Comparison of ENCODE assay signal across 11 cellular contexts in genomic region chrX:66760648-66761047, GRCh38.
DNase-seq lines count a peak whose midpoint lies in the region; TF ChIP-seq lines count a peak whose summit lies in the region.
"Had no signal": no experiment of that assay in that cellular context is flagged by ENCODE, and none has a peak within 500 bp of the region (broad histone marks: within the 10 kb centered on the region; RNA-seq: fewer than 3 reads in every experiment).

No MANE protein-coding gene starts in this region.

- no peak for TF ChIP-seq CTCF in fibroblast of pulmonary artery (IDR thresholded peaks at IDR 0.05; ENCODE audit: low read length, missing control alignments)
- peak; percentile 51 for TF ChIP-seq CTCF in type B pancreatic cell (conservative IDR thresholded peaks at IDR 0.05)

- no peaks in the 10 kb centered on the region for H3K4me1 Mint-ChIP-seq in type B pancreatic cell (ENCODE audit: unreplicated experiment)
- H3K4me1 Mint-ChIP-seq: activated CD4-positive, alpha-beta T cell treated with anti-CD3 and anti-CD28 coated beads, Interleukin-2, amount 10 ng/mL, durations not matched to agents 24 days and 14 days had no signal

- no peaks in the 10 kb centered on the region for H3K9me3 Mint-ChIP-seq in type B pancreatic cell
- H3K9me3 Mint-ChIP-seq: activated CD4-positive, alpha-beta T cell treated with anti-CD3 and anti-CD28 coated beads, Interleukin-2, amount 10 ng/mL, durations not matched to agents 24 days and 14 days had no signal

- H3K4me3 ChIP-seq in fibroblast of pulmonary artery (replicated peaks; ENCODE audit: low read depth, low read length), result no peak overlapping the region

- H3K27me3 Mint-ChIP-seq in type B pancreatic cell, result no peaks in the 10 kb centered on the region
- H3K27me3 Mint-ChIP-seq: activated CD4-positive, alpha-beta T cell treated with anti-CD3 and anti-CD28 coated beads, Interleukin-2, amount 10 ng/mL, durations not matched to agents 24 days and 14 days had no signal

- no peaks in the 10 kb centered on the region for H3K36me3 Mint-ChIP-seq in type B pancreatic cell

- H3K4me3 Mint-ChIP-seq in type B pancreatic cell, result no peak overlapping the region
- H3K4me3 Mint-ChIP-seq: activated CD4-positive, alpha-beta T cell treated with anti-CD3 and anti-CD28 coated beads, Interleukin-2, amount 10 ng/mL, durations not matched to agents 24 days and 14 days had no signal

- DNase-seq in SKM-1 treated with dmso at 0.1 percent for 144 hours (lab: John Stamatoyannopoulos, UW; ENCODE audit: unreplicated experiment), result peak; percentile 1
- no peak for DNase-seq in SKM-1 (lab: John Stamatoyannopoulos, UW; ENCODE audit: unreplicated experiment)
- peak; percentile 21 for DNase-seq in OCI-M1 (lab: John Stamatoyannopoulos, UW)
- peak; percentile 1 for DNase-seq in fibroblast of pulmonary artery (ENCODE audit: low read depth)
- DNase-seq in type B pancreatic cell (ENCODE audit: extremely low spot score, unreplicated experiment), result no peak
- no peak for DNase-seq in Ammon's horn (ENCODE audit: low spot score)
- no peak for DNase-seq in NCI-H2196 treated with DMSO at 0.1 percent for 48 hours (lab: John Stamatoyannopoulos, UW; ENCODE audit: unreplicated experiment)
- DNase-seq in globus pallidus (ENCODE audit: low spot score), result no peak
- DNase-seq: activated CD4-positive, alpha-beta T cell treated with anti-CD3 and anti-CD28 coated beads, Interleukin-2, amount 10 ng/mL, durations not matched to agents 24 days and 14 days; DMS79; NCI-H2107 had no signal

- H3K27ac Mint-ChIP-seq in type B pancreatic cell, result no peak overlapping the region
- H3K27ac Mint-ChIP-seq: activated CD4-positive, alpha-beta T cell treated with anti-CD3 and anti-CD28 coated beads, Interleukin-2, amount 10 ng/mL, durations not matched to agents 24 days and 14 days had no signal

Comparison
In these comparisons a context has a peak if more than half of its experiments do, and no peak if none do; other contexts are left out.
1. DNase-seq: peak in SKM-1 treated with dmso at 0.1 percent for 144 hours (single experiment), OCI-M1 (single experiment) and fibroblast of pulmonary artery (single experiment); none in SKM-1 (single experiment), type B pancreatic cell (single experiment), Ammon's horn (single experiment), NCI-H2196 treated with DMSO at 0.1 percent for 48 hours (single experiment) and globus pallidus (single experiment).